10 cellular contexts compared by ENCODE assay signal in the genomic region with DNA sequence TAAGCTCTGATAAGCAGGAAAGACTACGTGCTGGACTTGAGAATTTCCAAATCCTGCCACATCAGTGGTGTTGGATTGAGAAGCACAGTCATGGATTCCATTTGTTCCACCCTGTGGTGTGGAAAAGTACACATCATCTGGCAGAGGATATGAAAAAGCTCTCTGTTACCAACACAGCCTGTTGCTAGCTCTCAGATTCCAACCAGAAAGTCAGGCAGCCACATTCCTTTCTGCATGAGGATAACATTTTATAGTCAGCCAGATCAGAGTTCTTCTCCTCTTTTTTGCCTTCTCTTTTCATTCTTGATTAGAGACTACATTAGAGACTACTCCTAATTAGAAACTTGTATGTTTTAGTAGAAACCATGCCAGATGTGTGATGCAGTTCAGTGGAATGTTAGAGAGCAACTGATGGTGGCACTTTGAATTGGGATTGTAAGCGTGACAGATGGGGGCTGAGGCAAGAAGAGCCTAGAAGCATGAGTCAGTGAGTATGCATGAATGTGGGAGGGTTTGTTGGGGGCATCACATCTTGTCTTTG.
DNase-seq lines count a peak whose midpoint lies in the region; ATAC-seq and TF ChIP-seq lines count a peak whose summit lies in the region.
"Had no signal": no experiment of that assay in that cellular context is flagged by ENCODE, and none has a peak within 500 bp of the region (broad histone marks: within the 10 kb centered on the region; RNA-seq: fewer than 3 reads in every experiment).

No MANE protein-coding gene starts in this region.

- no CpG with 5 or more reads among the region's 2 CpGs for WGBS in mesendoderm (ENCODE audit: extremely low coverage, insufficient coverage, low lambda C conversion rate)

- H3K4me3 ChIP-seq in breast epithelium (no peak overlapping the region), mesendoderm (ENCODE audit: low read length) (no peak overlapping the region)
- H3K4me3 ChIP-seq: BLaER1 treated with 17β-estradiol and CSF1 and Interleukin-3, amounts not matched to agents 10 nM and 100 nM had no signal

- H2BK120ac ChIP-seq in mesendoderm (ENCODE audit: low read depth, low read length): no peak overlapping the region

- no peak overlapping the region for H3K9ac ChIP-seq in mesendoderm (ENCODE audit: low read length)
- H3K9ac ChIP-seq: BLaER1 treated with 17β-estradiol and CSF1 and Interleukin-3, amounts not matched to agents 10 nM and 100 nM had no signal

- H3K9me3 Mint-ChIP-seq in MCF 10A (ENCODE audit: unreplicated experiment) (peaks cover 9% of the 10 kb centered on the region), WTC11 (peaks cover 11% of the 10 kb centered on the region)
- H3K9me3 Mint-ChIP-seq in activated CD4-positive, alpha-beta T cell treated with anti-CD3 and anti-CD28 coated beads for 36 hours (ENCODE audit: low read depth): peaks cover 1% of the 10 kb centered on the region
- H3K9me3 Mint-ChIP-seq in activated naive CD4-positive, alpha-beta T cell treated with anti-CD3 and anti-CD28 coated beads, Interleukin-2, amount 10 ng/mL, durations not matched to agents 7 days and 5 days: no peaks in the 10 kb centered on the region

- H3K36me3 Mint-ChIP-seq in MCF 10A (ENCODE audit: insufficient read depth, unreplicated experiment) (no peaks in the 10 kb centered on the region), WTC11 (no peaks in the 10 kb centered on the region)
- no peaks in the 10 kb centered on the region for H3K36me3 Mint-ChIP-seq in activated CD4-positive, alpha-beta T cell treated with anti-CD3 and anti-CD28 coated beads for 36 hours (ENCODE audit: low read depth)
- no peaks in the 10 kb centered on the region for H3K36me3 Mint-ChIP-seq in activated naive CD4-positive, alpha-beta T cell treated with anti-CD3 and anti-CD28 coated beads, Interleukin-2, amount 10 ng/mL, durations not matched to agents 7 days and 5 days

- no peak overlapping the region for H2BK5ac ChIP-seq in mesendoderm (ENCODE audit: low read length)

- H3K4me2 ChIP-seq in mesendoderm (ENCODE audit: low read length): no peak overlapping the region
- H3K4me2 ChIP-seq: BLaER1 treated with 17β-estradiol and CSF1 and Interleukin-3, amounts not matched to agents 10 nM and 100 nM had no signal

- BruUV-seq in MCF 10A (replicated peaks; lab: Mats Ljungman, UMichigan): no TSS peak

- no peak overlapping the region for H3K4ac ChIP-seq in mesendoderm (ENCODE audit: low read depth, low read length)

- H3K4me1 ChIP-seq in breast epithelium (no peaks in the 10 kb centered on the region), mesendoderm (ENCODE audit: control insufficient read depth, low read depth, low read length) (no peaks in the 10 kb centered on the region)
- H3K4me1 ChIP-seq: BLaER1 treated with 17β-estradiol and CSF1 and Interleukin-3, amounts not matched to agents 10 nM and 100 nM had no signal

- no peak for TF ChIP-seq POLR2A in breast epithelium (IDR thresholded peaks at IDR 0.05)

- no peak overlapping the region for H3K27ac Mint-ChIP-seq in MCF 10A (ENCODE audit: low read depth, unreplicated experiment)
- no peak overlapping the region for H3K27ac Mint-ChIP-seq in activated CD4-positive, alpha-beta T cell treated with anti-CD3 and anti-CD28 coated beads for 36 hours
- H3K27ac Mint-ChIP-seq in WTC11: no peak overlapping the region
- no peak overlapping the region for H3K27ac Mint-ChIP-seq in activated naive CD4-positive, alpha-beta T cell treated with anti-CD3 and anti-CD28 coated beads, Interleukin-2, amount 10 ng/mL, durations not matched to agents 7 days and 5 days

- H3K27ac ChIP-seq in breast epithelium (peak overlapping the region; percentile 20 to 34), epithelial cell of prostate (peak overlapping the region; percentile 48), mesendoderm (ENCODE audit: low read depth, low read length) (no peak overlapping the region)
- H3K27ac ChIP-seq: BLaER1 treated with 17β-estradiol and CSF1 and Interleukin-3, amounts not matched to agents 10 nM and 100 nM had no signal

- POLR2A ChIA-PET in MCF 10A (lab: Yijun Ruan, JAX): no interaction called here
- POLR2A ChIA-PET in activated CD4-positive, alpha-beta T cell treated with anti-CD3 and anti-CD28 coated beads for 36 hours (lab: Charles Lee): no interaction called here
- POLR2A ChIA-PET in WTC11 (lab: Charles Lee): no interaction called here

- H3K27me3 ChIP-seq in breast epithelium: no peaks in the 10 kb centered on the region
- H3K27me3 ChIP-seq in mesendoderm (ENCODE audit: insufficient read depth, low read length, poor library complexity): no peaks in the 10 kb centered on the region
- H3K27me3 ChIP-seq: BLaER1 treated with 17β-estradiol and CSF1 and Interleukin-3, amounts not matched to agents 10 nM and 100 nM had no signal

- no peaks in the 10 kb centered on the region for H3K79me2 ChIP-seq in mesendoderm (ENCODE audit: control insufficient read depth, insufficient read depth, low read length)

- H3K4me1 Mint-ChIP-seq in MCF 10A (ENCODE audit: insufficient read depth, unreplicated experiment) (no peaks in the 10 kb centered on the region), WTC11 (no peaks in the 10 kb centered on the region)
- H3K4me1 Mint-ChIP-seq in activated CD4-positive, alpha-beta T cell treated with anti-CD3 and anti-CD28 coated beads for 36 hours: no peaks in the 10 kb centered on the region
- no peaks in the 10 kb centered on the region for H3K4me1 Mint-ChIP-seq in activated naive CD4-positive, alpha-beta T cell treated with anti-CD3 and anti-CD28 coated beads, Interleukin-2, amount 10 ng/mL, durations not matched to agents 7 days and 5 days

- no peak overlapping the region for H3K23ac ChIP-seq in mesendoderm (ENCODE audit: low read length)

- H3K4me3 Mint-ChIP-seq in MCF 10A (ENCODE audit: unreplicated experiment): no peak overlapping the region
- H3K4me3 Mint-ChIP-seq in activated CD4-positive, alpha-beta T cell treated with anti-CD3 and anti-CD28 coated beads for 36 hours: no peak overlapping the region
- no peak overlapping the region for H3K4me3 Mint-ChIP-seq in WTC11
- no peak overlapping the region for H3K4me3 Mint-ChIP-seq in activated naive CD4-positive, alpha-beta T cell treated with anti-CD3 and anti-CD28 coated beads, Interleukin-2, amount 10 ng/mL, durations not matched to agents 7 days and 5 days

- no peak overlapping the region for H2BK15ac ChIP-seq in mesendoderm (replicated peaks; ENCODE audit: low read depth)

- no peaks in the 10 kb centered on the region for H3K9me3 ChIP-seq in breast epithelium

- H3K27me3 Mint-ChIP-seq in MCF 10A (ENCODE audit: insufficient read depth, unreplicated experiment) (no peaks in the 10 kb centered on the region), WTC11 (ENCODE audit: low read depth) (no peaks in the 10 kb centered on the region)
- peaks cover 11% of the 10 kb centered on the region for H3K27me3 Mint-ChIP-seq in activated CD4-positive, alpha-beta T cell treated with anti-CD3 and anti-CD28 coated beads for 36 hours
- no peaks in the 10 kb centered on the region for H3K27me3 Mint-ChIP-seq in activated naive CD4-positive, alpha-beta T cell treated with anti-CD3 and anti-CD28 coated beads, Interleukin-2, amount 10 ng/mL, durations not matched to agents 7 days and 5 days

- no peak overlapping the region for H2AK5ac ChIP-seq in mesendoderm (ENCODE audit: low read length)

- no peak overlapping the region for H3K56ac ChIP-seq in mesendoderm (ENCODE audit: low read length)

- H3K18ac ChIP-seq in mesendoderm (ENCODE audit: low read length): no peak overlapping the region

- H4K8ac ChIP-seq in mesendoderm (ENCODE audit: low read depth, low read length): no peak overlapping the region

- DNase-seq in breast epithelium (ENCODE audit: low spot score in 2 of 2) (peak in 1 of 2 donors; percentile 25), MCF 10A (ENCODE audit: unreplicated experiment) (no peak), epithelial cell of prostate (ENCODE audit: low read depth, low spot score) (peak; percentile 66), mesendoderm (peak; percentile 89), WTC11 (ENCODE audit: low spot score) (no peak), SKM-1 treated with dmso at 0.1 percent for 144 hours (lab: John Stamatoyannopoulos, UW; ENCODE audit: unreplicated experiment) (no peak)
- DNase-seq in activated CD4-positive, alpha-beta T cell treated with anti-CD3 and anti-CD28 coated beads for 36 hours: no peak
- no peak for DNase-seq in activated naive CD4-positive, alpha-beta T cell treated with anti-CD3 and anti-CD28 coated beads, Interleukin-2, amount 10 ng/mL, durations not matched to agents 7 days and 5 days
- DNase-seq: activated T-cell treated with anti-CD3 and anti-CD28 coated beads, Interleukin-2, amount 50 U/mL, for 48 hours had no signal

- no peak overlapping the region for H4K5ac ChIP-seq in mesendoderm (ENCODE audit: low read length)

- CTCF ChIA-PET in MCF 10A (lab: Yijun Ruan, JAX): interaction anchor here (0.6 kb wide), 1 partner anchor 61 kb away, joined by 3 read pairs; the partner anchor contains the start of gene STXBP6
- CTCF ChIA-PET in activated CD4-positive, alpha-beta T cell treated with anti-CD3 and anti-CD28 coated beads for 36 hours (lab: Charles Lee): no interaction called here
- CTCF ChIA-PET in WTC11 (lab: Charles Lee): interaction anchor here (3.9 kb wide), 1 partner anchor 21 kb away, joined by 16 read pairs; no protein-coding TSS in a partner anchor
- CTCF ChIA-PET in activated naive CD4-positive, alpha-beta T cell treated with anti-CD3 and anti-CD28 coated beads, Interleukin-2, amount 10 ng/mL, durations not matched to agents 7 days and 5 days (lab: Charles Lee): no interaction called here

- no peaks in the 10 kb centered on the region for H3K79me1 ChIP-seq in mesendoderm (ENCODE audit: low read length)

- TF ChIP-seq CTCF in breast epithelium (IDR thresholded peaks at IDR 0.05) (no peak), MCF 10A (IDR thresholded peaks at IDR 0.05; ENCODE audit: unreplicated experiment) (no peak), WTC11 (IDR thresholded peaks at IDR 0.05) (no peak)

- no peak for ATAC-seq in activated CD4-positive, alpha-beta T cell treated with anti-CD3 and anti-CD28 coated beads for 36 hours
- no peak for ATAC-seq in WTC11

- H3K36me3 ChIP-seq in breast epithelium: no peaks in the 10 kb centered on the region
- no peaks in the 10 kb centered on the region for H3K36me3 ChIP-seq in mesendoderm (ENCODE audit: control insufficient read depth, insufficient read depth, low read length)
- H3K36me3 ChIP-seq: BLaER1 treated with 17β-estradiol and CSF1 and Interleukin-3, amounts not matched to agents 10 nM and 100 nM had no signal

- intact Hi-C loops in breast epithelium (cut with DNase I; ENCODE audit: low total_unique reads): no loop called here
- intact Hi-C loops in MCF 10A (cut with micrococcal nuclease): no loop called here
- intact Hi-C loops in activated CD4-positive, alpha-beta T cell treated with anti-CD3 and anti-CD28 coated beads for 36 hours (cut with DNase I, micrococcal nuclease): no loop called here

TF ChIP-seq in WTC11, 78 proteins besides CTCF, POLR2A, EP300 and RAD21:
- no peak for TF ChIP-seq ETV6 (CRISPR knock-in tag; IDR thresholded peaks at IDR 0.05)
- TF ChIP-seq RELA (CRISPR knock-in tag; IDR thresholded peaks at IDR 0.05; ENCODE audit: borderline replicate concordance): no peak

Comparison
In these comparisons a context has a peak if more than half of its experiments do, and no peak if none do; other contexts are left out.
1. DNase-seq: peak in epithelial cell of prostate (single experiment) and mesendoderm (single experiment); none in MCF 10A (single experiment), activated CD4-positive, alpha-beta T cell treated with anti-CD3 and anti-CD28 coated beads for 36 hours (single experiment), WTC11 (single experiment), activated naive CD4-positive, alpha-beta T cell treated with anti-CD3 and anti-CD28 coated beads, Interleukin-2, amount 10 ng/mL, durations not matched to agents 7 days and 5 days (single experiment) and SKM-1 treated with dmso at 0.1 percent for 144 hours (single experiment).
2. CTCF ChIA-PET loops: an anchor here in MCF 10A (0.6 kb wide) and WTC11 (3.9 kb wide); none called in activated CD4-positive, alpha-beta T cell treated with anti-CD3 and anti-CD28 coated beads for 36 hours and activated naive CD4-positive, alpha-beta T cell treated with anti-CD3 and anti-CD28 coated beads, Interleukin-2, amount 10 ng/mL, durations not matched to agents 7 days and 5 days.